ENCODE assay signal across 1 cellular context in the genomic region with DNA sequence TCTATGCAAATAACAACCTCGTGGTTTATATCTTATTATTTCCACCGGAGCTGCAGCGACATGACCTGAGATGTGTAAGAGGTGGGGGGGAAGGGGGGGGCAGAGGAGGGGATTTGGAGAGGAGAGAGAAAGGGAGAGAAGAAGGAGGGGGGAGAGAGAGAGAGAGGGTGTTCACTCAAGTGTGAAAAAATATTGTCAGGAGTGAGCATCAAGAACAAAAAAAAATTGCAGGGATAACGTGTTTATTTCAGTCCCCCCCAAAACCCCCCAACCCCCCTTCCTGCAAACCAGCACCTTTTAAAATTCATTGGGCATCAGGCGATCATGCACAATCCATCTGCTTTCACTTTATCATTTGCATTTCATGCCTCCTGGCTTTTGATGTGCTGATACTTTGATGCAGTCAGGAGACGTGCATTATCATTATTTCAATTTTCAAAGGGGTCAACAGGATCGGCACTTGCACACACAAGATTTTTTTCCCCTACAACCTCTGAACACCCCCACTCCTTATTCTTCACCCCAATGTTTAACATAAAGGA.
TF ChIP-seq lines count a peak whose summit lies in the region.

No MANE protein-coding gene starts in this region.

TF ChIP-seq in neural cell, 6 proteins besides CTCF, POLR2A, EP300 and RAD21 (continued from another document):
- TF ChIP-seq, protein P1, sequence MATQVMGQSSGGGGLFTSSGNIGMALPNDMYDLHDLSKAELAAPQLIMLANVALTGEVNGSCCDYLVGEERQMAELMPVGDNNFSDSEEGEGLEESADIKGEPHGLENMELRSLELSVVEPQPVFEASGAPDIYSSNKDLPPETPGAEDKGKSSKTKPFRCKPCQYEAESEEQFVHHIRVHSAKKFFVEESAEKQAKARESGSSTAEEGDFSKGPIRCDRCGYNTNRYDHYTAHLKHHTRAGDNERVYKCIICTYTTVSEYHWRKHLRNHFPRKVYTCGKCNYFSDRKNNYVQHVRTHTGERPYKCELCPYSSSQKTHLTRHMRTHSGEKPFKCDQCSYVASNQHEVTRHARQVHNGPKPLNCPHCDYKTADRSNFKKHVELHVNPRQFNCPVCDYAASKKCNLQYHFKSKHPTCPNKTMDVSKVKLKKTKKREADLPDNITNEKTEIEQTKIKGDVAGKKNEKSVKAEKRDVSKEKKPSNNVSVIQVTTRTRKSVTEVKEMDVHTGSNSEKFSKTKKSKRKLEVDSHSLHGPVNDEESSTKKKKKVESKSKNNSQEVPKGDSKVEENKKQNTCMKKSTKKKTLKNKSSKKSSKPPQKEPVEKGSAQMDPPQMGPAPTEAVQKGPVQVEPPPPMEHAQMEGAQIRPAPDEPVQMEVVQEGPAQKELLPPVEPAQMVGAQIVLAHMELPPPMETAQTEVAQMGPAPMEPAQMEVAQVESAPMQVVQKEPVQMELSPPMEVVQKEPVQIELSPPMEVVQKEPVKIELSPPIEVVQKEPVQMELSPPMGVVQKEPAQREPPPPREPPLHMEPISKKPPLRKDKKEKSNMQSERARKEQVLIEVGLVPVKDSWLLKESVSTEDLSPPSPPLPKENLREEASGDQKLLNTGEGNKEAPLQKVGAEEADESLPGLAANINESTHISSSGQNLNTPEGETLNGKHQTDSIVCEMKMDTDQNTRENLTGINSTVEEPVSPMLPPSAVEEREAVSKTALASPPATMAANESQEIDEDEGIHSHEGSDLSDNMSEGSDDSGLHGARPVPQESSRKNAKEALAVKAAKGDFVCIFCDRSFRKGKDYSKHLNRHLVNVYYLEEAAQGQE (IDR thresholded peaks at IDR 0.05; ENCODE audit: borderline replicate concordance), result no peak
- no peak for TF ChIP-seq EZH2 (IDR thresholded peaks at IDR 0.05; ENCODE audit: borderline replicate concordance, insufficient read depth, low read length, poor library complexity, severe bottlenecking)
- TF ChIP-seq MXI1 (conservative IDR thresholded peaks at IDR 0.05; ENCODE audit: poor library complexity, severe bottlenecking), result no peak
- TF ChIP-seq TAF1 (IDR thresholded peaks at IDR 0.05; ENCODE audit: low read depth), result no peak
- no peak for TF ChIP-seq SMC3 (conservative IDR thresholded peaks at IDR 0.05; ENCODE audit: poor library complexity)
